8 cellular contexts compared by ENCODE assay signal in genomic region chr4:54064317-54065275, GRCh38. TPM values are rescaled to one million over a fixed set of nuclear protein-coding genes. Genes with fewer than 3 reads are reported as not detected.
DNase-seq lines count a peak whose midpoint lies in the region; ATAC-seq, FAIRE-seq and TF ChIP-seq lines count a peak whose summit lies in the region.

CHIC2 (minus strand) TSS chr4:54064605; CDS start chr4:54064300, 305 bp downstream.

- peak; percentile 96 for ATAC-seq in HG02571 (IDR thresholded peaks at IDR 0.05; ENCODE audit: unreplicated experiment)

- H3K23ac ChIP-seq in neuronal stem cell (ENCODE audit: low read depth, low read length, poor library complexity), result peak within 1 kb of the TSS; percentile 99

- peak within 1 kb of the TSS; percentile 88 for H3K18ac ChIP-seq in neuronal stem cell (ENCODE audit: low read length)

- H4K8ac ChIP-seq in neuronal stem cell (ENCODE audit: low read depth, low read length), result no peak within 1 kb of the TSS

- peak within 1 kb of the TSS; percentile 84 for H3K4me3 Mint-ChIP-seq in activated naive CD4-positive, alpha-beta T cell treated with anti-CD3 and anti-CD28 coated beads for 36 hours

- peak within 1 kb of the TSS; percentile 30 for H2AK5ac ChIP-seq in neuronal stem cell (ENCODE audit: low read depth, low read length)

- H4K91ac ChIP-seq in neuronal stem cell (ENCODE audit: low read depth, low read length, poor library complexity), result no peak within 1 kb of the TSS

- DNase-seq in GM06990 (ENCODE audit: extremely low read depth, insufficient read length), result peak; percentile 96
- peak; percentile 87 for DNase-seq in NCI-H1048 (lab: John Stamatoyannopoulos, UW)
- no peak for DNase-seq in SK-N-MC (ENCODE audit: low read depth, low spot score)
- DNase-seq in activated naive CD4-positive, alpha-beta T cell treated with anti-CD3 and anti-CD28 coated beads for 36 hours, result peak; percentile 96
- peak; percentile 88 to 90 for DNase-seq in frontal cortex (ENCODE audit: low spot score in 2 of 2)
- peak; percentile 91 for DNase-seq in neuronal stem cell (ENCODE audit: low spot score)

- CTCF ChIA-PET in activated naive CD4-positive, alpha-beta T cell treated with anti-CD3 and anti-CD28 coated beads for 36 hours (lab: Charles Lee), result interaction anchor here (1.0 to 1.2 kb wide), 2 partner anchors 10 to 34 kb away, joined by 3 read pairs; no protein-coding TSS in a partner anchor

- H2BK120ac ChIP-seq in neuronal stem cell (ENCODE audit: low read depth, low read length), result no peak within 1 kb of the TSS

- peak within 1 kb of the TSS; percentile 96 for H2AFZ ChIP-seq in neuronal stem cell (ENCODE audit: low read length)

- H3K9me3 ChIP-seq in SK-N-MC (ENCODE audit: low read depth, low read length) (no peaks in the 10 kb centered on the region), neuronal stem cell (replicated peaks in 1 of 2; ENCODE audit: control insufficient read depth in 2 of 2, insufficient read depth in 1 of 2, low read depth in 1 of 2, low read length in 2 of 2) (no peaks in the 10 kb centered on the region), subcutaneous abdominal adipose tissue (ENCODE audit: control insufficient read depth in 5 of 5, low read length in 5 of 5) (peaks cover 0 to 4% (median 0%) of the 10 kb centered on the region in 5 donors)

- H3K27me3 Mint-ChIP-seq in activated naive CD4-positive, alpha-beta T cell treated with anti-CD3 and anti-CD28 coated beads for 36 hours (ENCODE audit: low read depth), result no peaks in the 10 kb centered on the region

- H3K14ac ChIP-seq in neuronal stem cell (ENCODE audit: low read length), result no peak within 1 kb of the TSS

- 0 out of 2 replicates have a peak within 1 kb of the TSS, but pooled peaks have one; percentile 33 for H3K27ac ChIP-seq in SK-N-MC
- no peak within 1 kb of the TSS for H3K27ac ChIP-seq in neuronal stem cell (replicated peaks; ENCODE audit: low read length)
- peak within 1 kb of the TSS; percentile 92 for H3K27ac ChIP-seq in subcutaneous abdominal adipose tissue (ENCODE audit: low read depth, low read length)

- intact Hi-C loops in activated naive CD4-positive, alpha-beta T cell treated with anti-CD3 and anti-CD28 coated beads for 36 hours (cut with micrococcal nuclease), result loop anchor here (1.0 to 5.0 kb wide), 9 partner anchors 8 to 1342 kb away; partner anchors contain the start of gene SCFD2

- no peak within 1 kb of the TSS for H2BK12ac ChIP-seq in neuronal stem cell (ENCODE audit: low read length)

- no peak within 1 kb of the TSS for H2BK5ac ChIP-seq in neuronal stem cell (ENCODE audit: low read length)

- WGBS in neuronal stem cell (ENCODE audit: extremely low coverage in 2 of 2, insufficient read length in 2 of 2, insufficient replicate concordance in 1 of 2), 2 donors, result no CpG with 5 or more reads among the region's 89 CpGs

- no peak within 1 kb of the TSS for H2BK15ac ChIP-seq in neuronal stem cell (ENCODE audit: low read length)

- peaks cover 0 to 4% of the 10 kb centered on the region in 2 donors for H3K4me1 ChIP-seq in neuronal stem cell (ENCODE audit: control insufficient read depth in 2 of 2, insufficient read depth in 1 of 2, low read depth in 1 of 2, low read length in 2 of 2)
- peaks cover 12 to 54% (median 45%) of the 10 kb centered on the region in 5 donors for H3K4me1 ChIP-seq in subcutaneous abdominal adipose tissue (ENCODE audit: control insufficient read depth in 5 of 5, insufficient read depth in 5 of 5, low read length in 5 of 5)

- no peak for TF ChIP-seq CTCF in GM06990 (IDR thresholded peaks at IDR 0.05; ENCODE audit: insufficient read depth, low read length, poor library complexity, severe bottlenecking)

- H3K79me1 ChIP-seq in neuronal stem cell (ENCODE audit: low read depth, low read length), result peaks cover 3% of the 10 kb centered on the region

- FAIRE-seq in frontal cortex (lab: Jason Lieb, UNC), result no peak

- H3K4ac ChIP-seq in neuronal stem cell (ENCODE audit: low read length), result no peak within 1 kb of the TSS

- peak within 1 kb of the TSS; percentile 79 for H3K4me3 ChIP-seq in GM06990 (replicated peaks; ENCODE audit: low read depth, low read length)
- H3K4me3 ChIP-seq in SK-N-MC, result peak within 1 kb of the TSS; percentile 96
- peak within 1 kb of the TSS; percentile 94 to 98 for H3K4me3 ChIP-seq in neuronal stem cell (ENCODE audit: low read length in 2 of 2)
- peak within 1 kb of the TSS; percentile 79 to 99 (median 97) for H3K4me3 ChIP-seq in subcutaneous abdominal adipose tissue (ENCODE audit: low read depth in 1 of 5, low read length in 5 of 5)

- peaks cover 43% of the 10 kb centered on the region for H3K4me1 Mint-ChIP-seq in activated naive CD4-positive, alpha-beta T cell treated with anti-CD3 and anti-CD28 coated beads for 36 hours (ENCODE audit: low read depth)

- H3K9me3 Mint-ChIP-seq in activated naive CD4-positive, alpha-beta T cell treated with anti-CD3 and anti-CD28 coated beads for 36 hours, result no peaks in the 10 kb centered on the region

- H3K27ac Mint-ChIP-seq in activated naive CD4-positive, alpha-beta T cell treated with anti-CD3 and anti-CD28 coated beads for 36 hours, result peak within 1 kb of the TSS; percentile 94

- no peaks in the 10 kb centered on the region for H3K36me3 Mint-ChIP-seq in activated naive CD4-positive, alpha-beta T cell treated with anti-CD3 and anti-CD28 coated beads for 36 hours (ENCODE audit: low read depth)

- H3K4me2 ChIP-seq in neuronal stem cell (ENCODE audit: insufficient read depth, low read length, poor library complexity, severe bottlenecking), result peak within 1 kb of the TSS; percentile 90

- no peaks in the 10 kb centered on the region; the same call in 1 of the 2 replicates for H3K27me3 ChIP-seq in GM06990 (replicated peaks; ENCODE audit: control insufficient read depth, insufficient read depth, low read length)
- H3K27me3 ChIP-seq in neuronal stem cell (ENCODE audit: control insufficient read depth in 3 of 3, insufficient read depth in 3 of 3, low read depth in 1 of 3, low read length in 3 of 3), result peaks cover 0 to 31% (median 0%) of the 10 kb centered on the region in 3 experiments
- no peaks in the 10 kb centered on the region for H3K27me3 ChIP-seq in subcutaneous abdominal adipose tissue (ENCODE audit: control insufficient read depth in 5 of 5, insufficient read depth in 4 of 5, low read length in 5 of 5)

- H3K36me3 ChIP-seq in GM06990 (ENCODE audit: control insufficient read depth, insufficient read depth, low read length) (no peaks in the 10 kb centered on the region), SK-N-MC (ENCODE audit: insufficient read depth, low read length) (no peaks in the 10 kb centered on the region), neuronal stem cell (replicated peaks in 1 of 2; ENCODE audit: control insufficient read depth in 2 of 2, insufficient read depth in 2 of 2, low read length in 2 of 2) (no peaks in the 10 kb centered on the region), subcutaneous abdominal adipose tissue (ENCODE audit: control insufficient read depth in 5 of 5, insufficient read depth in 5 of 5, low read length in 5 of 5) (no peaks in the 10 kb centered on the region)

- H3K9ac ChIP-seq in SK-N-MC (ENCODE audit: insufficient read length) (peak within 1 kb of the TSS; percentile 95), neuronal stem cell (ENCODE audit: low read depth, low read length, poor library complexity) (peak within 1 kb of the TSS; percentile 95), subcutaneous abdominal adipose tissue (ENCODE audit: low read length in 5 of 5) (peak within 1 kb of the TSS; percentile 83 to 98 (median 95))

RNA-seq across cellular contexts. Expression of gene CHIC2, which starts in this region (rescaled TPM):
- total RNA-seq in activated naive CD4-positive, alpha-beta T cell treated with anti-CD3 and anti-CD28 coated beads for 36 hours, result 1 to 10 TPM; 7.2 to 7.6 TPM
- 49.7 TPM for total RNA-seq in frontal cortex
- polyA plus RNA-seq in neuronal stem cell (2013, experiment 1 of 2), result 8.4 TPM
- 8.9 TPM for polyA plus RNA-seq in neuronal stem cell (2013, experiment 2 of 2)
